ENCODE assay signal across 16 cellular contexts in genomic region chr18:60019463-60019840, GRCh38.
DNase-seq lines count a peak whose midpoint lies in the region; TF ChIP-seq lines count a peak whose summit lies in the region.
"Had no signal": no experiment of that assay in that cellular context is flagged by ENCODE, and none has a peak within 500 bp of the region (broad histone marks: within the 10 kb centered on the region; RNA-seq: fewer than 3 reads in every experiment).

No MANE protein-coding gene starts in this region.

- no peaks in the 10 kb centered on the region for H3K36me3 ChIP-seq in HUES48 (ENCODE audit: control insufficient read depth, insufficient read depth, low read length)
- no peaks in the 10 kb centered on the region for H3K36me3 ChIP-seq in brain microvascular endothelial cell (replicated peaks)
- H3K36me3 ChIP-seq in mesenchymal stem cell (ENCODE audit: control insufficient read depth in 1 of 2, insufficient read depth in 2 of 2, low read depth in 1 of 2, low read length in 2 of 2): no peaks in the 10 kb centered on the region
- H3K36me3 ChIP-seq: colonic mucosa, gastroesophageal sphincter, vagina had no signal

- peak; percentile 38 for DNase-seq in AG09319 (ENCODE audit: extremely low read depth, low read depth)
- DNase-seq in brain microvascular endothelial cell: peak; percentile 84
- peak; percentile 91 for DNase-seq in mesenchymal stem cell
- no peak for DNase-seq in COLO829 (ENCODE audit: low spot score)
- DNase-seq in NCI-H1417 (lab: John Stamatoyannopoulos, UW): no peak
- DNase-seq in erythroblast (lab: John Stamatoyannopoulos, UW): no peak
- no peak for DNase-seq in NCI-H2029 treated with DMSO at 0.1 percent for 48 hours (lab: John Stamatoyannopoulos, UW)
- DNase-seq: activated CD4-positive, alpha-beta memory T cell treated with anti-CD3 and anti-CD28 coated beads, Interleukin-2, amount 10 ng/mL, durations not matched to agents 7 days and 5 days; colonic mucosa; left ventricle myocardium superior; T-helper 9 cell had no signal

- TF ChIP-seq CTCF in AG09319 (IDR thresholded peaks at IDR 0.05; ENCODE audit: low read depth, low read length): no peak
- no peak for TF ChIP-seq CTCF in brain microvascular endothelial cell (IDR thresholded peaks at IDR 0.05; ENCODE audit: low read depth, low read length, missing control alignments)

- H4K8ac ChIP-seq in mesenchymal stem cell (ENCODE audit: low read length): no peak overlapping the region

- no peak overlapping the region for H2BK15ac ChIP-seq in mesenchymal stem cell (ENCODE audit: low read depth, poor library complexity, severe bottlenecking)

- TF ChIP-seq POLR2A in erythroblast (IDR thresholded peaks at IDR 0.05; ENCODE audit: low read length): no peak

- peak overlapping the region; percentile 49 for H2BK120ac ChIP-seq in mesenchymal stem cell (ENCODE audit: low read depth, low read length)

- H3K18ac ChIP-seq in mesenchymal stem cell (ENCODE audit: low read depth in 1 of 2, low read length in 2 of 2): peak overlapping the region; percentile 13 to 86

- no peak overlapping the region for H3K4me2 ChIP-seq in mesenchymal stem cell (ENCODE audit: low read length, poor library complexity, severe bottlenecking)
- H3K4me2 ChIP-seq: PC-9 had no signal

- H3K27ac ChIP-seq in HUES48 (ENCODE audit: low read depth, low read length) (peak overlapping the region; percentile 2), brain microvascular endothelial cell (peak overlapping the region; percentile 52), mesenchymal stem cell (ENCODE audit: low read length, poor library complexity, severe bottlenecking) (peak overlapping the region; percentile 51)
- H3K27ac ChIP-seq: C4-2B, colonic mucosa, PC-9, vagina had no signal

- H2AK5ac ChIP-seq in mesenchymal stem cell (ENCODE audit: low read length, severe bottlenecking): no peak overlapping the region

- no peaks in the 10 kb centered on the region for H3K79me1 ChIP-seq in mesenchymal stem cell (replicated peaks; ENCODE audit: low read length, poor library complexity, severe bottlenecking)

- in situ Hi-C loops in brain microvascular endothelial cell (cut with HindIII; ENCODE audit: low pct_ligation_motif_present, low sequenced_read_pairs): no loop called here

- no peak overlapping the region for H2BK5ac ChIP-seq in mesenchymal stem cell (ENCODE audit: low read depth, low read length, poor library complexity, severe bottlenecking)

- no peak overlapping the region for H3K4me3 ChIP-seq in HUES48 (ENCODE audit: low read depth, low read length)
- no peak overlapping the region for H3K4me3 ChIP-seq in brain microvascular endothelial cell (ENCODE audit: low read depth, low read length)
- H3K4me3 ChIP-seq in mesenchymal stem cell (ENCODE audit: insufficient read depth in 1 of 2, low read depth in 1 of 2, low read length in 2 of 2): no peak overlapping the region
- H3K4me3 ChIP-seq: colonic mucosa, gastroesophageal sphincter, PC-9, vagina had no signal

- no peak overlapping the region for H3K14ac ChIP-seq in mesenchymal stem cell (ENCODE audit: low read length in 2 of 2)

- H3K9ac ChIP-seq in HUES48 (ENCODE audit: low read depth, low read length): no peak overlapping the region
- no peak overlapping the region for H3K9ac ChIP-seq in mesenchymal stem cell (ENCODE audit: low read length)

- H3K27me3 ChIP-seq in HUES48 (ENCODE audit: control insufficient read depth, insufficient read depth, low read length) (no peaks in the 10 kb centered on the region), brain microvascular endothelial cell (replicated peaks) (no peaks in the 10 kb centered on the region), mesenchymal stem cell (ENCODE audit: control insufficient read depth in 1 of 2, insufficient read depth in 1 of 2, low read length in 2 of 2) (no peaks in the 10 kb centered on the region)
- H3K27me3 ChIP-seq: colonic mucosa, gastroesophageal sphincter, vagina had no signal

- WGBS in mesenchymal stem cell: 3% methylated on average over 4 of the region's 4 CpGs

- H4K91ac ChIP-seq in mesenchymal stem cell (ENCODE audit: low read length): no peak overlapping the region

- no peak overlapping the region for H3K23ac ChIP-seq in mesenchymal stem cell (ENCODE audit: low read length in 2 of 2)

- H3K9me3 ChIP-seq in HUES48 (ENCODE audit: control insufficient read depth, insufficient read depth, low read length): no peaks in the 10 kb centered on the region
- no peaks in the 10 kb centered on the region for H3K9me3 ChIP-seq in mesenchymal stem cell (ENCODE audit: control insufficient read depth, low read length)
- H3K9me3 ChIP-seq: colonic mucosa, gastroesophageal sphincter, vagina had no signal

- H3K4me1 ChIP-seq in HUES48 (ENCODE audit: control insufficient read depth, insufficient read depth, low read length) (peaks cover 20% of the 10 kb centered on the region), mesenchymal stem cell (ENCODE audit: control insufficient read depth, insufficient read depth, low read depth, low read length) (peaks cover 5% of the 10 kb centered on the region)
- H3K4me1 ChIP-seq: colonic mucosa, vagina had no signal

- H2BK12ac ChIP-seq in mesenchymal stem cell (ENCODE audit: low read length in 2 of 2): no peak overlapping the region

- no peak overlapping the region for H3K4ac ChIP-seq in mesenchymal stem cell (ENCODE audit: low read depth in 1 of 2, low read length in 2 of 2)

- H2AFZ ChIP-seq in mesenchymal stem cell (ENCODE audit: low read depth, low read length): no peak overlapping the region
- H2AFZ ChIP-seq: PC-9 had no signal

Comparison
In these comparisons a context has a peak if more than half of its experiments do, and no peak if none do; other contexts are left out.
1. DNase-seq: peak in AG09319 (single experiment), brain microvascular endothelial cell (single experiment) and mesenchymal stem cell (single experiment); none in COLO829 (single experiment), NCI-H1417 (0 of 3), erythroblast (0 of 2) and NCI-H2029 treated with DMSO at 0.1 percent for 48 hours (single experiment).
2. H3K27ac ChIP-seq: peak in every context shown above with its lines; median percentile 52 in brain microvascular endothelial cell; 51 in mesenchymal stem cell; 2 in HUES48.